Comparison of ENCODE assay signal across 30 cellular contexts in the genomic region with DNA sequence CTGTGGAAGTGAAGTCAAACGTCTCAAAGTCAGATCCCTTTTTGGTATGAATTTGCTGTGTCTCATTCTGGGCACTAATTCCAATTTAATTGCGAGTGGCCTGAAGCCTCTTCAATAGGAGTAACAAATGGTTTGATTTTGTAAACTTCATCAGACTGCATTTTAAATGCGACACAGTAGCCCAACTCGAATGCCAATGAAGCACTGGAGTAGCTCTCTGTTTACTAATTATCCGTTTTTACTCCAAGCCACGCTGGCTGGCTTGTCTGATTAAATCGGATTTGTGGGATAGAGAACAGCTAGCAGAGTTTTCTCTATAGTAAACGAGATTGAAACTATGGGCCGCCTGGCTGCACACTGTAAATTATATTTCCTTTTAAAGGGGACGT.
DNase-seq lines count a peak whose midpoint lies in the region; ATAC-seq, FAIRE-seq and TF ChIP-seq lines count a peak whose summit lies in the region.
"Had no signal": no experiment of that assay in that cellular context is flagged by ENCODE, and none has a peak within 500 bp of the region (broad histone marks: within the 10 kb centered on the region; RNA-seq: fewer than 3 reads in every experiment).

No MANE protein-coding gene starts in this region.

- no peak for TF ChIP-seq CTCF in D721Med (IDR thresholded peaks at IDR 0.05; ENCODE audit: insufficient read depth, missing control alignments)
- TF ChIP-seq CTCF in VCaP (conservative IDR thresholded peaks at IDR 0.05) = no peak
- TF ChIP-seq CTCF in endodermal cell (conservative IDR thresholded peaks at IDR 0.05) = no peak
- no peak for TF ChIP-seq CTCF in prostate gland (IDR thresholded peaks at IDR 0.05)
- TF ChIP-seq CTCF in HepG2 (CRISPR knock-in tag; IDR thresholded peaks at IDR 0.05) = no peak

- no peaks in the 10 kb centered on the region for H3K9me3 ChIP-seq in endodermal cell (ENCODE audit: control insufficient read depth, low read length)
- H3K9me3 ChIP-seq in prostate gland = no peaks in the 10 kb centered on the region
- no peaks in the 10 kb centered on the region for H3K9me3 ChIP-seq in HepG2 (ENCODE audit: low read length)
- H3K9me3 ChIP-seq: breast epithelium had no signal

- H3K9ac ChIP-seq in endodermal cell (ENCODE audit: extremely low read depth, low read length, poor library complexity, severe bottlenecking) (no peak overlapping the region), HepG2 (ENCODE audit: insufficient read depth, low read depth, low read length) (no peak overlapping the region)
- H3K9ac ChIP-seq: KMS-11, parathyroid adenoma had no signal

- peaks cover 14% of the 10 kb centered on the region for H3K27me3 Mint-ChIP-seq in endodermal cell (ENCODE audit: insufficient read depth)
- H3K27me3 Mint-ChIP-seq in effector memory CD8-positive, alpha-beta T cell = no peaks in the 10 kb centered on the region
- H3K27me3 Mint-ChIP-seq: activated T-helper 17 cell treated with anti-CD3 and anti-CD28 coated beads, Interleukin-2, amount 50 U/mL, for 72 hours; dendritic cell treated with granulocyte-macrophage colony-stimulating factor and Interleukin-4, amounts not matched to agents 40 ng/mL and 50 ng/mL, for 4 days; stimulated activated naive CD8-positive, alpha-beta T cell treated with anti-CD3 and anti-CD28 coated beads, Interleukin-15, Interleukin-2, amounts not matched to agents 100 ng/mL and 50 ng/mL, for 24 hours had no signal

- BruUV-seq in HepG2 (replicated peaks; lab: Mats Ljungman, UMichigan) = no TSS peak

- FAIRE-seq in D721Med (lab: Jason Lieb, UNC) = peak; percentile 77
- FAIRE-seq in HepG2 (lab: Jason Lieb, UNC) = no peak
- FAIRE-seq: small intestine, TTC549 had no signal

- H3K27me3 ChIP-seq in endodermal cell (ENCODE audit: control insufficient read depth, insufficient read depth, low read length, poor library complexity, severe bottlenecking) (peaks cover 35% of the 10 kb centered on the region), prostate gland (replicated peaks; ENCODE audit: insufficient read depth) (no peaks in the 10 kb centered on the region), HepG2 (ENCODE audit: control insufficient read depth in 1 of 2, insufficient read depth in 2 of 2, low read length in 2 of 2) (peaks cover 2 to 36% of the 10 kb centered on the region in 2 experiments; a peak in 3 of 5 replicates)
- H3K27me3 ChIP-seq: breast epithelium, hepatocyte had no signal

- POLR2A ChIA-PET in HepG2 (lab: Yijun Ruan, JAX) = no interaction called here

- no peak overlapping the region for H3K27ac Mint-ChIP-seq in endodermal cell
- peak overlapping the region in 1 of 2 donors; percentile 9 for H3K27ac Mint-ChIP-seq in effector memory CD8-positive, alpha-beta T cell
- H3K27ac Mint-ChIP-seq: activated naive CD8-positive, alpha-beta T cell treated with anti-CD3 and anti-CD28 coated beads, Interleukin-2, amount 10 ng/mL, durations not matched to agents 7 days and 5 days; activated T-helper 17 cell treated with anti-CD3 and anti-CD28 coated beads, Interleukin-2, amount 50 U/mL, for 72 hours; dendritic cell treated with granulocyte-macrophage colony-stimulating factor and Interleukin-4, amounts not matched to agents 40 ng/mL and 50 ng/mL, for 4 days; stimulated activated naive CD8-positive, alpha-beta T cell treated with anti-CD3 and anti-CD28 coated beads, Interleukin-15, Interleukin-2, amounts not matched to agents 100 ng/mL and 50 ng/mL, for 24 hours; type B pancreatic cell had no signal

- no peak overlapping the region for H2AFZ ChIP-seq in HepG2 (ENCODE audit: low read length)
- H2AFZ ChIP-seq: hepatocyte, parathyroid adenoma had no signal

- no peaks in the 10 kb centered on the region for H3K36me3 Mint-ChIP-seq in endodermal cell (ENCODE audit: low read depth)
- H3K36me3 Mint-ChIP-seq in effector memory CD8-positive, alpha-beta T cell (ENCODE audit: insufficient read depth) = peaks cover 8% of the 10 kb centered on the region
- H3K36me3 Mint-ChIP-seq: CD8-positive, alpha-beta T cell; type B pancreatic cell had no signal

- DNase-seq in D721Med (ENCODE audit: insufficient read length, low spot score) (peak; percentile 64), endodermal cell (no peak), prostate gland (ENCODE audit: low spot score) (no peak), NCI-H2107 treated with DMSO at 0.1 percent for 48 hours (lab: John Stamatoyannopoulos, UW; ENCODE audit: unreplicated experiment) (no peak), HepG2 (ENCODE audit: low spot score) (no peak)
- no peak for DNase-seq in activated naive CD4-positive, alpha-beta T cell treated with anti-CD3 and anti-CD28 coated beads, Interleukin-2, amount 50 U/mL, for 16 hours
- DNase-seq in effector memory CD8-positive, alpha-beta T cell = no peak
- DNase-seq: activated CD4-positive, alpha-beta T cell treated with anti-CD3 and anti-CD28 coated beads for 48 hours; activated naive CD8-positive, alpha-beta T cell treated with anti-CD3 and anti-CD28 coated beads, Interleukin-2, amount 10 ng/mL, durations not matched to agents 7 days and 5 days; CD8-positive, alpha-beta T cell; DMS79 treated with DMSO at 0.1 percent for 48 hours; islet precursor cell; naive B cell; NCI-H2081; NCI-H510A; small intestine; stimulated activated CD4-positive, alpha-beta T cell treated with anti-CD3 and anti-CD28 coated beads, Interleukin-4, amount 100 ng/mL, for 24 hours had no signal

- H3K4me2 ChIP-seq in HepG2 (ENCODE audit: low read depth, low read length) = no peak overlapping the region
- H3K4me2 ChIP-seq: hepatocyte, KMS-11 had no signal

- H3K36me3 ChIP-seq in endodermal cell (ENCODE audit: control insufficient read depth, insufficient read depth, low read length) (no peaks in the 10 kb centered on the region), prostate gland (peaks cover 0 to 3% of the 10 kb centered on the region in 2 donors), HepG2 (replicated peaks in 1 of 2; ENCODE audit: control insufficient read depth in 1 of 2, insufficient read depth in 2 of 2, low read length in 2 of 2) (no peaks in the 10 kb centered on the region)
- H3K36me3 ChIP-seq: breast epithelium had no signal

- TF ChIP-seq RAD21 in HepG2 (CRISPR knock-in tag; IDR thresholded peaks at IDR 0.05) = no peak

- H3K4me3 Mint-ChIP-seq in endodermal cell = no peak overlapping the region
- no peak overlapping the region for H3K4me3 Mint-ChIP-seq in effector memory CD8-positive, alpha-beta T cell
- H3K4me3 Mint-ChIP-seq: activated naive CD8-positive, alpha-beta T cell treated with anti-CD3 and anti-CD28 coated beads, Interleukin-2, amount 10 ng/mL, durations not matched to agents 7 days and 5 days; activated T-helper 17 cell treated with anti-CD3 and anti-CD28 coated beads, Interleukin-2, amount 50 U/mL, for 72 hours; CD8-positive, alpha-beta T cell; dendritic cell treated with granulocyte-macrophage colony-stimulating factor and Interleukin-4, amounts not matched to agents 40 ng/mL and 50 ng/mL, for 4 days; naive B cell; stimulated activated naive CD8-positive, alpha-beta T cell treated with anti-CD3 and anti-CD28 coated beads, Interleukin-15, Interleukin-2, amounts not matched to agents 100 ng/mL and 50 ng/mL, for 24 hours; type B pancreatic cell had no signal

- no peaks in the 10 kb centered on the region for H3K9me3 Mint-ChIP-seq in endodermal cell
- no peaks in the 10 kb centered on the region for H3K9me3 Mint-ChIP-seq in effector memory CD8-positive, alpha-beta T cell
- H3K9me3 Mint-ChIP-seq: activated naive CD8-positive, alpha-beta T cell treated with anti-CD3 and anti-CD28 coated beads, Interleukin-2, amount 10 ng/mL, durations not matched to agents 7 days and 5 days; activated T-helper 17 cell treated with anti-CD3 and anti-CD28 coated beads, Interleukin-2, amount 50 U/mL, for 72 hours; CD8-positive, alpha-beta T cell; dendritic cell treated with granulocyte-macrophage colony-stimulating factor and Interleukin-4, amounts not matched to agents 40 ng/mL and 50 ng/mL, for 4 days; stimulated activated naive CD8-positive, alpha-beta T cell treated with anti-CD3 and anti-CD28 coated beads, Interleukin-15, Interleukin-2, amounts not matched to agents 100 ng/mL and 50 ng/mL, for 24 hours; type B pancreatic cell had no signal

- no peaks in the 10 kb centered on the region for H4K20me1 ChIP-seq in HepG2 (ENCODE audit: insufficient read depth, low read length)

- TF ChIP-seq POLR2A in prostate gland (IDR thresholded peaks at IDR 0.05) = no peak
- TF ChIP-seq POLR2A in HepG2 (IDR thresholded peaks at IDR 0.05; ENCODE audit: insufficient read depth in 1 of 2, low read depth in 2 of 2, low read length in 2 of 2) = no peak

- in situ Hi-C loops in HepG2 (cut with HindIII; ENCODE audit: extremely low pct_ligation_motif_present, low pct_unique_long_range_greater_than_20kb) = no loop called here

- 85 to 86% methylated on average over 10 of the region's 10 CpGs for WGBS in endodermal cell (ENCODE audit: insufficient coverage in 1 of 2, insufficient read length in 1 of 2), 2 experiments
- WGBS in prostate gland = 24% methylated on average over 10 of the region's 10 CpGs
- 25% methylated on average over 10 of the region's 10 CpGs for WGBS in HepG2 (ENCODE audit: low lambda C conversion rate)

- ATAC-seq in HepG2 = no peak
- no peak for ATAC-seq in effector memory CD8-positive, alpha-beta T cell (replicated peaks)
- ATAC-seq: activated T-helper 17 cell treated with anti-CD3 and anti-CD28 coated beads, Interleukin-2, amount 50 U/mL, for 72 hours; CD8-positive, alpha-beta T cell; Right ventricle myocardium inferior had no signal

- H3K27ac ChIP-seq in VCaP (peak overlapping the region; percentile 86), endodermal cell (ENCODE audit: low read depth, low read length) (peak overlapping the region; percentile 89), prostate gland (peak overlapping the region; percentile 14 to 36), HepG2 (ENCODE audit: extremely low read length, insufficient read depth, low read length) (no peak overlapping the region)
- H3K27ac ChIP-seq: epithelial cell of prostate, hepatocyte, KMS-11, parathyroid adenoma had no signal

- H3K4me1 Mint-ChIP-seq in endodermal cell = peaks cover 4% of the 10 kb centered on the region
- peaks cover 21 to 41% of the 10 kb centered on the region in 2 donors for H3K4me1 Mint-ChIP-seq in effector memory CD8-positive, alpha-beta T cell (ENCODE audit: low read depth in 2 of 2)

- intact Hi-C loops in prostate gland (cut with DNase I) (no loop called here), HepG2 (cut with micrococcal nuclease; ENCODE audit: unreplicated experiment) (no loop called here)

- H3K4me1 ChIP-seq in endodermal cell (ENCODE audit: control insufficient read depth, insufficient read depth, low read length) = no peaks in the 10 kb centered on the region
- H3K4me1 ChIP-seq in prostate gland (replicated peaks) = peaks cover 5% of the 10 kb centered on the region
- H3K4me1 ChIP-seq in HepG2 (ENCODE audit: insufficient read depth, low read length) = no peaks in the 10 kb centered on the region
- H3K4me1 ChIP-seq: breast epithelium, parathyroid adenoma had no signal

- CTCF ChIA-PET in HepG2 (lab: Yijun Ruan, JAX; ENCODE audit: low intra/inter-chr PET ratio, low total read pairs) = no interaction called here

- no peak for TF ChIP-seq EP300 in HepG2 (IDR thresholded peaks at IDR 0.05; ENCODE audit: low read depth in 2 of 2, low read length in 2 of 2)
- no peak for TF ChIP-seq EP300 in HepG2 (CRISPR knock-in tag; IDR thresholded peaks at IDR 0.05; ENCODE audit: borderline replicate concordance)

- H3K79me2 ChIP-seq in HepG2 (ENCODE audit: insufficient read depth, low read length) = no peaks in the 10 kb centered on the region

- H3K4me3 ChIP-seq in endodermal cell (ENCODE audit: low read length) = no peak overlapping the region
- no peak overlapping the region for H3K4me3 ChIP-seq in prostate gland
- H3K4me3 ChIP-seq in HepG2 (replicated peaks in 1 of 3; ENCODE audit: insufficient read depth in 1 of 3, low read depth in 2 of 3, low read length in 3 of 3) = no peak overlapping the region
- H3K4me3 ChIP-seq: hepatocyte, lung had no signal
